Comparison of ENCODE assay signal across 20 cellular contexts in the genomic region with DNA sequence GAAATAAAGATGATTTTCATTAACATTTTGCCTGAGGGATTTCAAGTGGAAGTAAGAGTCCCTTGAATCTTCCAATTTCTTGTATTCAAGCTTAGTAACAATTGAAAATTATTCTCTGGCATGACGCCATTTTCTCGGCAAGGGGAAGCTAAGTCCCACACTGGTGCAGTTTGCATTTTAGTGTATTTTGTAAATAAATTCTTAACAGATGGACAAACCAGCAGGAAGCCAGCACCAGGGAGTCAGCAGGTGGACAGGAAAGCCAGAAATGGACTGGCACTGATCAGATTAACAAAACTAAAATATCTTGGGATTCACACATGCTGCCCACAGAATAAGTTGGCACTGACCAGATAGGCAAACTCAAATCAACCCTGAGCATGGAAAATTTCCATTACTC.
DNase-seq lines count a peak whose midpoint lies in the region.
"Had no signal": no experiment of that assay in that cellular context is flagged by ENCODE, and none has a peak within 500 bp of the region (broad histone marks: within the 10 kb centered on the region; RNA-seq: fewer than 3 reads in every experiment).

No MANE protein-coding gene starts in this region.

- DNase-seq in NCI-H2081 (lab: John Stamatoyannopoulos, UW) (peak; percentile 41 to 76), NCI-H2081 treated with DMSO at 0.1 percent for 48 hours (lab: John Stamatoyannopoulos, UW) (no peak), COR-L47 (lab: John Stamatoyannopoulos, UW) (peak; percentile 88), NCI-H446 (lab: John Stamatoyannopoulos, UW) (peak; percentile 89 to 96), cerebellar nuclear complex (lab: John Stamatoyannopoulos, UW) (peak; percentile 91 to 94), SIG-M5 (lab: John Stamatoyannopoulos, UW) (no peak), hypothalamus (lab: John Stamatoyannopoulos, UW) (no peak)
- DNase-seq: 8988T; CD4-positive, CD25-positive, alpha-beta regulatory T cell; DMS79; EL; GF-D8; HCEC 1CT; Kasumi-1; NCI-H1092 treated with DMSO at 0.1 percent for 48 hours; NCI-H1694; NCI-H2029 treated with DMSO at 0.1 percent for 48 hours; NCI-H774; SHP77; SW 1271 had no signal

Comparison
In these comparisons a context has a peak if more than half of its experiments do, and no peak if none do; other contexts are left out.
1. DNase-seq: peak in NCI-H2081 (2 of 2), COR-L47 (single experiment), NCI-H446 (2 of 2) and cerebellar nuclear complex (2 of 2); none in NCI-H2081 treated with DMSO at 0.1 percent for 48 hours (single experiment), SIG-M5 (single experiment) and hypothalamus (0 of 51).